Comparison of ENCODE assay signal across 9 cellular contexts in the genomic region with DNA sequence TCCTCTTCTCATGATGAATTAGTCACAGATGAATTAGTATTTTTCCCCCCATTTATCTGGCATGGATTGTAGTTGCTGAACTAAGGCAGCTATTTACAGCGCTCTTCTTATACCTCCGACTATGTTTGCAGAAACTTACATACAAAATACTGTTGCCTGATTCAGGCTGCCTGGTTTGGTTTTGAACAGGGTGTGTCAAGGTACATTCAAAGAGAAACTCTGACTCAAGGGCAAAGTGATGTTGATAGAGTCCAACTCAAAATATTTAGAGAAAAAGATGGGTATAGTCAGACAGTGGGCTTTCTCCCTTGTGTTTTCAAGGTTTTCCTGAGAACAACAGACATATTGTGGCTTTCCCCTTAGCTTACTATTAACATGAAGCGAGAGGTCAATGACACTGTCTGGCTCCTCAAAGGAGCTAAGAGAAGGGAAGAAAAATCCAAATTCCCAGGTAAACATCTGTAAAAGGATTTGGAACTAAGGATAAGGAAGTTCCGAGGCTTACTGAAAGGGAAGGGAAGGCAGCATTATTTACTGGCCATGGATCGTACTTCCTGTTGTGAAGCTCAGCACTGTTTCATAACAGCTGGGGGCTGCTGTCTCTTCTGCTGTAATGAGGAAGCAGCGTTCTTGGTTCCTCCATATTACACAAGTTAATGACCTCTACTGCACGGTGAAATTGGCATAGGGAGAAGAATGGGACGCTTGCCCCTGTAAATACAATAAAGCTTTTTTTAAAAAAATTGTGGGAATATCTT. TPM values are rescaled to one million over a fixed set of nuclear protein-coding genes. Genes with fewer than 3 reads are reported as not detected.
DNase-seq lines count a peak whose midpoint lies in the region; ATAC-seq and TF ChIP-seq lines count a peak whose summit lies in the region.
"Had no signal": no experiment of that assay in that cellular context is flagged by ENCODE, and none has a peak within 500 bp of the region (broad histone marks: within the 10 kb centered on the region; RNA-seq: fewer than 3 reads in every experiment).

No MANE protein-coding gene starts in this region.

- H3F3A ChIP-seq in Loucy (ENCODE audit: low read depth): no peaks in the 10 kb centered on the region

- in situ Hi-C loops in GM13977 (cut with MboI; ENCODE audit: low pct_unique_long_range_greater_than_20kb, low sequenced_read_pairs, unreplicated experiment): no loop called here

- peak; percentile 43 for DNase-seq in GM13977 (ENCODE audit: low spot score)
- no peak for DNase-seq in activated naive CD8-positive, alpha-beta T cell treated with anti-CD3 and anti-CD28 coated beads, Interleukin-2, amount 50 U/mL, for 24 hours
- DNase-seq in natural killer cell treated with Interleukin-12 subunit alpha and Interleukin-12 subunit beta and Interleukin-15 and Interleukin-18, amount 100 ng/mL, for 72 hours (ENCODE audit: low spot score): no peak
- DNase-seq in posterior cingulate gyrus: no peak
- DNase-seq in midbrain (lab: John Stamatoyannopoulos, UW): no peak
- no peak for DNase-seq in foreskin melanocyte

- H3K27me3 ChIP-seq in Loucy (ENCODE audit: insufficient read depth, low read length, poor library complexity, severe bottlenecking): no peaks in the 10 kb centered on the region

- H3K36me3 ChIP-seq in Loucy (ENCODE audit: insufficient read depth, low read length): no peaks in the 10 kb centered on the region

- peak overlapping the region; percentile 51 for H3K4me3 Mint-ChIP-seq in activated naive CD8-positive, alpha-beta T cell treated with anti-CD3 and anti-CD28 coated beads, Interleukin-2, amount 50 U/mL, for 24 hours
- peak overlapping the region; percentile 77 for H3K4me3 Mint-ChIP-seq in natural killer cell treated with Interleukin-12 subunit alpha and Interleukin-12 subunit beta and Interleukin-15 and Interleukin-18, amount 100 ng/mL, for 72 hours

- H3K79me2 ChIP-seq in Loucy (ENCODE audit: insufficient read depth, low read length): no peaks in the 10 kb centered on the region

- H3K27me3 Mint-ChIP-seq in activated naive CD8-positive, alpha-beta T cell treated with anti-CD3 and anti-CD28 coated beads, Interleukin-2, amount 50 U/mL, for 24 hours: no peaks in the 10 kb centered on the region
- H3K27me3 Mint-ChIP-seq in natural killer cell treated with Interleukin-12 subunit alpha and Interleukin-12 subunit beta and Interleukin-15 and Interleukin-18, amount 100 ng/mL, for 72 hours: peaks cover 0 to 33% of the 10 kb centered on the region in 2 donors

- no peaks in the 10 kb centered on the region for H3K36me3 Mint-ChIP-seq in activated naive CD8-positive, alpha-beta T cell treated with anti-CD3 and anti-CD28 coated beads, Interleukin-2, amount 50 U/mL, for 24 hours (ENCODE audit: low read depth)
- no peaks in the 10 kb centered on the region for H3K36me3 Mint-ChIP-seq in natural killer cell treated with Interleukin-12 subunit alpha and Interleukin-12 subunit beta and Interleukin-15 and Interleukin-18, amount 100 ng/mL, for 72 hours

- peaks cover 68% of the 10 kb centered on the region for H3K4me1 Mint-ChIP-seq in activated naive CD8-positive, alpha-beta T cell treated with anti-CD3 and anti-CD28 coated beads, Interleukin-2, amount 50 U/mL, for 24 hours
- peaks cover 17 to 29% of the 10 kb centered on the region in 2 donors for H3K4me1 Mint-ChIP-seq in natural killer cell treated with Interleukin-12 subunit alpha and Interleukin-12 subunit beta and Interleukin-15 and Interleukin-18, amount 100 ng/mL, for 72 hours (ENCODE audit: low read depth in 2 of 2)

- H3K9me2 ChIP-seq in Loucy (replicated peaks; ENCODE audit: low read depth, low read length): no peaks in the 10 kb centered on the region

- no peaks in the 10 kb centered on the region for H3K9me3 Mint-ChIP-seq in activated naive CD8-positive, alpha-beta T cell treated with anti-CD3 and anti-CD28 coated beads, Interleukin-2, amount 50 U/mL, for 24 hours
- H3K9me3 Mint-ChIP-seq in natural killer cell treated with Interleukin-12 subunit alpha and Interleukin-12 subunit beta and Interleukin-15 and Interleukin-18, amount 100 ng/mL, for 72 hours: no peaks in the 10 kb centered on the region

- no peaks in the 10 kb centered on the region for H3K9me3 ChIP-seq in Loucy (ENCODE audit: insufficient read depth, low read depth, low read length)

- H3K9ac ChIP-seq in Loucy (ENCODE audit: low read depth, low read length, poor library complexity, severe bottlenecking): no peak overlapping the region

- no peaks in the 10 kb centered on the region for H4K20me1 ChIP-seq in Loucy (ENCODE audit: insufficient read depth, low read length, poor library complexity, severe bottlenecking)

- H3K4me3 ChIP-seq in Loucy (ENCODE audit: low read length, poor library complexity, severe bottlenecking): no peak overlapping the region

- H3K4me2 ChIP-seq in Loucy (ENCODE audit: low read depth, low read length, poor library complexity, severe bottlenecking): no peak overlapping the region

- H3K27ac Mint-ChIP-seq in activated naive CD8-positive, alpha-beta T cell treated with anti-CD3 and anti-CD28 coated beads, Interleukin-2, amount 50 U/mL, for 24 hours: peak overlapping the region; percentile 83
- peak overlapping the region; percentile 86 to 91 for H3K27ac Mint-ChIP-seq in natural killer cell treated with Interleukin-12 subunit alpha and Interleukin-12 subunit beta and Interleukin-15 and Interleukin-18, amount 100 ng/mL, for 72 hours

- H3K4me1 ChIP-seq in Loucy (ENCODE audit: insufficient read depth, low read length, poor library complexity, severe bottlenecking): peaks cover 9% of the 10 kb centered on the region

- H2AFZ ChIP-seq in Loucy (ENCODE audit: low read length): peak overlapping the region; percentile 64; the same call in 1 of the 2 replicates

- intact Hi-C loops in posterior cingulate gyrus (cut with DNase I): no loop called here

- TF ChIP-seq CTCF in GM13977 (IDR thresholded peaks at IDR 0.05; ENCODE audit: extremely low read depth, insufficient read depth, missing control alignments): no peak
- TF ChIP-seq CTCF in Loucy (conservative IDR thresholded peaks at IDR 0.05; ENCODE audit: low read length): no peak

- ATAC-seq in GM21529 (IDR thresholded peaks at IDR 0.05; ENCODE audit: unreplicated experiment): peak; percentile 89
- ATAC-seq in activated naive CD8-positive, alpha-beta T cell treated with anti-CD3 and anti-CD28 coated beads, Interleukin-2, amount 50 U/mL, for 24 hours: peak; percentile 90
- peak; percentile 66 to 77 for ATAC-seq in natural killer cell treated with Interleukin-12 subunit alpha and Interleukin-12 subunit beta and Interleukin-15 and Interleukin-18, amount 100 ng/mL, for 72 hours

RNA-seq across cellular contexts. Expression of a gene that starts 30.9 kb away (rescaled TPM):
- not detected for total RNA-seq in natural killer cell treated with Interleukin-12 subunit alpha and Interleukin-12 subunit beta and Interleukin-15 and Interleukin-18, amount 100 ng/mL, for 72 hours
- total RNA-seq: M059J had no signal

RNA-seq across cellular contexts. Expression of a gene that starts 38.6 kb away (rescaled TPM):
- total RNA-seq in natural killer cell treated with Interleukin-12 subunit alpha and Interleukin-12 subunit beta and Interleukin-15 and Interleukin-18, amount 100 ng/mL, for 72 hours: 1,000 to 10,000 TPM; 2,674 to 5,601 TPM
